ENCODE assay signal across 3 cellular contexts in the genomic region with DNA sequence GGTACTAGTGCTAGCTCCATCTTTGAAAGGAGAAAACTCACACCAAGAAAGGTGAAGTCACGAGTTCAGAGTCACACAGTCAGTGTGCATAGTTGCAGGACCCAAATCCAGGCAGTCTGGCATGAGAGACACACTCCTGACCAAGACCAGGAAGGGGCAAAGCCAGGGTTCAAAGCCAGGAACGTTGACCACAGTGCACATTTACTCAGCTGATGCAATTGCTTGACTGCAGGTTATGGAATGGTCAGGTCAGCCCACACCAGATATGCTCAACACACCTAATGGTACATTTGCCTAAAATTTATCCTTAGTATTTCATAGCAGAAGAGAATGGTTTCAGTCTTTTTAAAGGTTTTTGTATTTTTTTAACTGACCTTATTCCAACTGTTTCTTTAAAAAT.
TF ChIP-seq lines count a peak whose summit lies in the region.

No MANE protein-coding gene starts in this region.

TF ChIP-seq in GM23338, 12 proteins besides CTCF, POLR2A, EP300 and RAD21 (continues in another document):
- TF ChIP-seq ZNF114 (CRISPR knock-in tag; IDR thresholded peaks at IDR 0.05): no peak
- TF ChIP-seq, protein P1, sequence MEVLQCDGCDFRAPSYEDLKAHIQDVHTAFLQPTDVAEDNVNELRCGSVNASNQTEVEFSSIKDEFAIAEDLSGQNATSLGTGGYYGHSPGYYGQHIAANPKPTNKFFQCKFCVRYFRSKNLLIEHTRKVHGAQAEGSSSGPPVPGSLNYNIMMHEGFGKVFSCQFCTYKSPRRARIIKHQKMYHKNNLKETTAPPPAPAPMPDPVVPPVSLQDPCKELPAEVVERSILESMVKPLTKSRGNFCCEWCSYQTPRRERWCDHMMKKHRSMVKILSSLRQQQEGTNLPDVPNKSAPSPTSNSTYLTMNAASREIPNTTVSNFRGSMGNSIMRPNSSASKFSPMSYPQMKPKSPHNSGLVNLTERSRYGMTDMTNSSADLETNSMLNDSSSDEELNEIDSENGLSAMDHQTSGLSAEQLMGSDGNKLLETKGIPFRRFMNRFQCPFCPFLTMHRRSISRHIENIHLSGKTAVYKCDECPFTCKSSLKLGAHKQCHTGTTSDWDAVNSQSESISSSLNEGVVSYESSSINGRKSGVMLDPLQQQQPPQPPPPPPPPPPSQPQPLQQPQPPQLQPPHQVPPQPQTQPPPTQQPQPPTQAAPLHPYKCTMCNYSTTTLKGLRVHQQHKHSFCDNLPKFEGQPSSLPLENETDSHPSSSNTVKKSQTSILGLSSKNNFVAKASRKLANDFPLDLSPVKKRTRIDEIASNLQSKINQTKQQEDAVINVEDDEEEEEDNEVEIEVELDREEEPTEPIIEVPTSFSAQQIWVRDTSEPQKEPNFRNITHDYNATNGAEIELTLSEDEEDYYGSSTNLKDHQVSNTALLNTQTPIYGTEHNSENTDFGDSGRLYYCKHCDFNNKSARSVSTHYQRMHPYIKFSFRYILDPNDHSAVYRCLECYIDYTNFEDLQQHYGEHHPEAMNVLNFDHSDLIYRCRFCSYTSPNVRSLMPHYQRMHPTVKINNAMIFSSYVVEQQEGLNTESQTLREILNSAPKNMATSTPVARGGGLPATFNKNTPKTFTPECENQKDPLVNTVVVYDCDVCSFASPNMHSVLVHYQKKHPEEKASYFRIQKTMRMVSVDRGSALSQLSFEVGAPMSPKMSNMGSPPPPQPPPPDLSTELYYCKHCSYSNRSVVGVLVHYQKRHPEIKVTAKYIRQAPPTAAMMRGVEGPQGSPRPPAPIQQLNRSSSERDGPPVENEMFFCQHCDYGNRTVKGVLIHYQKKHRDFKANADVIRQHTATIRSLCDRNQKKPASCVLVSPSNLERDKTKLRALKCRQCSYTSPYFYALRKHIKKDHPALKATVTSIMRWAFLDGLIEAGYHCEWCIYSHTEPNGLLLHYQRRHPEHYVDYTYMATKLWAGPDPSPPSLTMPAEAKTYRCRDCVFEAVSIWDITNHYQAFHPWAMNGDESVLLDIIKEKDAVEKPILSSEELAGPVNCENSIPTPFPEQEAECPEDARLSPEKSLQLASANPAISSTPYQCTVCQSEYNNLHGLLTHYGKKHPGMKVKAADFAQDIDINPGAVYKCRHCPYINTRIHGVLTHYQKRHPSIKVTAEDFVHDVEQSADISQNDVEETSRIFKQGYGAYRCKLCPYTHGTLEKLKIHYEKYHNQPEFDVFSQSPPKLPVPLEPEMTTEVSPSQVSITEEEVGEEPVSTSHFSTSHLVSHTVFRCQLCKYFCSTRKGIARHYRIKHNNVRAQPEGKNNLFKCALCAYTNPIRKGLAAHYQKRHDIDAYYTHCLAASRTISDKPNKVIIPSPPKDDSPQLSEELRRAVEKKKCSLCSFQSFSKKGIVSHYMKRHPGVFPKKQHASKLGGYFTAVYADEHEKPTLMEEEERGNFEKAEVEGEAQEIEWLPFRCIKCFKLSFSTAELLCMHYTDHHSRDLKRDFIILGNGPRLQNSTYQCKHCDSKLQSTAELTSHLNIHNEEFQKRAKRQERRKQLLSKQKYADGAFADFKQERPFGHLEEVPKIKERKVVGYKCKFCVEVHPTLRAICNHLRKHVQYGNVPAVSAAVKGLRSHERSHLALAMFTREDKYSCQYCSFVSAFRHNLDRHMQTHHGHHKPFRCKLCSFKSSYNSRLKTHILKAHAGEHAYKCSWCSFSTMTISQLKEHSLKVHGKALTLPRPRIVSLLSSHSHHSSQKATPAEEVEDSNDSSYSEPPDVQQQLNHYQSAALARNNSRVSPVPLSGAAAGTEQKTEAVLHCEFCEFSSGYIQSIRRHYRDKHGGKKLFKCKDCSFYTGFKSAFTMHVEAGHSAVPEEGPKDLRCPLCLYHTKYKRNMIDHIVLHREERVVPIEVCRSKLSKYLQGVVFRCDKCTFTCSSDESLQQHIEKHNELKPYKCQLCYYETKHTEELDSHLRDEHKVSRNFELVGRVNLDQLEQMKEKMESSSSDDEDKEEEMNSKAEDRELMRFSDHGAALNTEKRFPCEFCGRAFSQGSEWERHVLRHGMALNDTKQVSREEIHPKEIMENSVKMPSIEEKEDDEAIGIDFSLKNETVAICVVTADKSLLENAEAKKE (CRISPR knock-in tag; IDR thresholded peaks at IDR 0.05): no peak
- no peak for TF ChIP-seq NANOG (IDR thresholded peaks at IDR 0.05; ENCODE audit: borderline replicate concordance)
- no peak for TF ChIP-seq CREB1 (CRISPR knock-in tag; IDR thresholded peaks at IDR 0.05; ENCODE audit: low read depth)
- no peak for TF ChIP-seq STAT1 (IDR thresholded peaks at IDR 0.05; ENCODE audit: unreplicated experiment)
- no peak for TF ChIP-seq JUNB (IDR thresholded peaks at IDR 0.05; ENCODE audit: unreplicated experiment)
- no peak for TF ChIP-seq EZH2 (IDR thresholded peaks at IDR 0.05; ENCODE audit: low read depth, unreplicated experiment)
- no peak for TF ChIP-seq EZH2phosphoT487 (IDR thresholded peaks at IDR 0.05; ENCODE audit: unreplicated experiment)

TF ChIP-seq in WTC11, 78 proteins besides CTCF, POLR2A, EP300 and RAD21:
- TF ChIP-seq, protein P2, sequence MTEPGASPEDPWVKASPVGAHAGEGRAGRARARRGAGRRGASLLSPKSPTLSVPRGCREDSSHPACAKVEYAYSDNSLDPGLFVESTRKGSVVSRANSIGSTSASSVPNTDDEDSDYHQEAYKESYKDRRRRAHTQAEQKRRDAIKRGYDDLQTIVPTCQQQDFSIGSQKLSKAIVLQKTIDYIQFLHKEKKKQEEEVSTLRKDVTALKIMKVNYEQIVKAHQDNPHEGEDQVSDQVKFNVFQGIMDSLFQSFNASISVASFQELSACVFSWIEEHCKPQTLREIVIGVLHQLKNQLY (CRISPR knock-in tag; IDR thresholded peaks at IDR 0.05): no peak
- TF ChIP-seq GABPB1 (CRISPR knock-in tag; IDR thresholded peaks at IDR 0.05): peak; percentile 94

TF ChIP-seq in HepG2, 621 proteins besides CTCF, POLR2A, EP300 and RAD21 (continues in another document):
- TF ChIP-seq, protein P3, sequence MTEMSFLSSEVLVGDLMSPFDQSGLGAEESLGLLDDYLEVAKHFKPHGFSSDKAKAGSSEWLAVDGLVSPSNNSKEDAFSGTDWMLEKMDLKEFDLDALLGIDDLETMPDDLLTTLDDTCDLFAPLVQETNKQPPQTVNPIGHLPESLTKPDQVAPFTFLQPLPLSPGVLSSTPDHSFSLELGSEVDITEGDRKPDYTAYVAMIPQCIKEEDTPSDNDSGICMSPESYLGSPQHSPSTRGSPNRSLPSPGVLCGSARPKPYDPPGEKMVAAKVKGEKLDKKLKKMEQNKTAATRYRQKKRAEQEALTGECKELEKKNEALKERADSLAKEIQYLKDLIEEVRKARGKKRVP (CRISPR knock-in tag; IDR thresholded peaks at IDR 0.05): peak in 1 of 2 experiments; percentile 94; a peak in 2 of 4 replicates
- TF ChIP-seq, protein P4, sequence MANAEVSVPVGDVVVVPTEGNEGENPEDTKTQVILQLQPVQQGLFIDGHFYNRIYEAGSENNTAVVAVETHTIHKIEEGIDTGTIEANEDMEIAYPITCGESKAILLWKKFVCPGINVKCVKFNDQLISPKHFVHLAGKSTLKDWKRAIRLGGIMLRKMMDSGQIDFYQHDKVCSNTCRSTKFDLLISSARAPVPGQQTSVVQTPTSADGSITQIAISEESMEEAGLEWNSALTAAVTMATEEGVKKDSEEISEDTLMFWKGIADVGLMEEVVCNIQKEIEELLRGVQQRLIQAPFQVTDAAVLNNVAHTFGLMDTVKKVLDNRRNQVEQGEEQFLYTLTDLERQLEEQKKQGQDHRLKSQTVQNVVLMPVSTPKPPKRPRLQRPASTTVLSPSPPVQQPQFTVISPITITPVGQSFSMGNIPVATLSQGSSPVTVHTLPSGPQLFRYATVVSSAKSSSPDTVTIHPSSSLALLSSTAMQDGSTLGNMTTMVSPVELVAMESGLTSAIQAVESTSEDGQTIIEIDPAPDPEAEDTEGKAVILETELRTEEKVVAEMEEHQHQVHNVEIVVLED (CRISPR knock-in tag; IDR thresholded peaks at IDR 0.05; ENCODE audit: borderline replicate concordance): no peak
- TF ChIP-seq KAT8 (CRISPR knock-in tag; IDR thresholded peaks at IDR 0.05) (no peak), MTF2 (CRISPR knock-in tag; IDR thresholded peaks at IDR 0.05; ENCODE audit: borderline replicate concordance) (no peak), CEBPG (CRISPR knock-in tag; IDR thresholded peaks at IDR 0.05) (peak; percentile 87), ZBTB7A (CRISPR knock-in tag; IDR thresholded peaks at IDR 0.05) (no peak), ARHGAP35 (CRISPR knock-in tag; IDR thresholded peaks at IDR 0.05; ENCODE audit: borderline replicate concordance) (no peak), NFYB (CRISPR knock-in tag; IDR thresholded peaks at IDR 0.05) (no peak), SOX6 (IDR thresholded peaks at IDR 0.05) (no peak), SOX6 (CRISPR knock-in tag; IDR thresholded peaks at IDR 0.05) (peak; percentile 34; the same call in 1 of the 2 replicates), ZNF777 (CRISPR knock-in tag; IDR thresholded peaks at IDR 0.05) (no peak), ZFYVE20 (CRISPR knock-in tag; IDR thresholded peaks at IDR 0.05; ENCODE audit: borderline replicate concordance, low read depth) (no peak), ARNT (IDR thresholded peaks at IDR 0.05) (no peak), ZNF747 (CRISPR knock-in tag; IDR thresholded peaks at IDR 0.05; ENCODE audit: borderline replicate concordance) (no peak), SALL1 (CRISPR knock-in tag; IDR thresholded peaks at IDR 0.05) (peak; percentile 45; the same call in 1 of the 2 replicates), ZNF274 (CRISPR knock-in tag; IDR thresholded peaks at IDR 0.05) (no peak), ZNF282 (IDR thresholded peaks at IDR 0.05; ENCODE audit: partially characterized antibody) (no peak), KMT2A (CRISPR knock-in tag; IDR thresholded peaks at IDR 0.05) (no peak), ATF7 (IDR thresholded peaks at IDR 0.05) (no peak), ATF7 (CRISPR knock-in tag; IDR thresholded peaks at IDR 0.05) (no peak), NPAS2 (CRISPR knock-in tag; IDR thresholded peaks at IDR 0.05; ENCODE audit: borderline replicate concordance) (no peak), RELA (CRISPR knock-in tag; IDR thresholded peaks at IDR 0.05) (no peak), ZNF746 (CRISPR knock-in tag; IDR thresholded peaks at IDR 0.05) (no peak), ZNF543 (CRISPR knock-in tag; IDR thresholded peaks at IDR 0.05) (no peak), ZBTB3 (CRISPR knock-in tag; IDR thresholded peaks at IDR 0.05; ENCODE audit: borderline replicate concordance, low read depth) (no peak), ELF4 (CRISPR knock-in tag; IDR thresholded peaks at IDR 0.05; ENCODE audit: borderline replicate concordance) (no peak), ZNF605 (CRISPR knock-in tag; IDR thresholded peaks at IDR 0.05) (no peak), HNF4A (CRISPR knock-in tag; IDR thresholded peaks at IDR 0.05) (peak; percentile 67), ZNF761 (CRISPR knock-in tag; conservative IDR thresholded peaks at IDR 0.05) (no peak), ZNF614 (CRISPR knock-in tag; IDR thresholded peaks at IDR 0.05; ENCODE audit: borderline replicate concordance) (no peak), HOXD1 (CRISPR knock-in tag; IDR thresholded peaks at IDR 0.05) (no peak), MEIS2 (CRISPR knock-in tag; IDR thresholded peaks at IDR 0.05) (no peak)
- TF ChIP-seq, protein P5, sequence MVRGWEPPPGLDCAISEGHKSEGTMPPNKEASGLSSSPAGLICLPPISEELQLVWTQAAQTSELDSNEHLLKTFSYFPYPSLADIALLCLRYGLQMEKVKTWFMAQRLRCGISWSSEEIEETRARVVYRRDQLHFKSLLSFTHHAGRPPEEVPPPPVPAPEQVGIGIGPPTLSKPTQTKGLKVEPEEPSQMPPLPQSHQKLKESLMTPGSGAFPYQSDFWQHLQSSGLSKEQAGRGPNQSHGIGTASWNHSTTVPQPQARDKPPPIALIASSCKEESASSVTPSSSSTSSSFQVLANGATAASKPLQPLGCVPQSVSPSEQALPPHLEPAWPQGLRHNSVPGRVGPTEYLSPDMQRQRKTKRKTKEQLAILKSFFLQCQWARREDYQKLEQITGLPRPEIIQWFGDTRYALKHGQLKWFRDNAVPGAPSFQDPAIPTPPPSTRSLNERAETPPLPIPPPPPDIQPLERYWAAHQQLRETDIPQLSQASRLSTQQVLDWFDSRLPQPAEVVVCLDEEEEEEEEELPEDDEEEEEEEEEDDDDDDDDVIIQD (CRISPR knock-in tag; IDR thresholded peaks at IDR 0.05; ENCODE audit: low read depth): no peak
- TF ChIP-seq, protein P6, sequence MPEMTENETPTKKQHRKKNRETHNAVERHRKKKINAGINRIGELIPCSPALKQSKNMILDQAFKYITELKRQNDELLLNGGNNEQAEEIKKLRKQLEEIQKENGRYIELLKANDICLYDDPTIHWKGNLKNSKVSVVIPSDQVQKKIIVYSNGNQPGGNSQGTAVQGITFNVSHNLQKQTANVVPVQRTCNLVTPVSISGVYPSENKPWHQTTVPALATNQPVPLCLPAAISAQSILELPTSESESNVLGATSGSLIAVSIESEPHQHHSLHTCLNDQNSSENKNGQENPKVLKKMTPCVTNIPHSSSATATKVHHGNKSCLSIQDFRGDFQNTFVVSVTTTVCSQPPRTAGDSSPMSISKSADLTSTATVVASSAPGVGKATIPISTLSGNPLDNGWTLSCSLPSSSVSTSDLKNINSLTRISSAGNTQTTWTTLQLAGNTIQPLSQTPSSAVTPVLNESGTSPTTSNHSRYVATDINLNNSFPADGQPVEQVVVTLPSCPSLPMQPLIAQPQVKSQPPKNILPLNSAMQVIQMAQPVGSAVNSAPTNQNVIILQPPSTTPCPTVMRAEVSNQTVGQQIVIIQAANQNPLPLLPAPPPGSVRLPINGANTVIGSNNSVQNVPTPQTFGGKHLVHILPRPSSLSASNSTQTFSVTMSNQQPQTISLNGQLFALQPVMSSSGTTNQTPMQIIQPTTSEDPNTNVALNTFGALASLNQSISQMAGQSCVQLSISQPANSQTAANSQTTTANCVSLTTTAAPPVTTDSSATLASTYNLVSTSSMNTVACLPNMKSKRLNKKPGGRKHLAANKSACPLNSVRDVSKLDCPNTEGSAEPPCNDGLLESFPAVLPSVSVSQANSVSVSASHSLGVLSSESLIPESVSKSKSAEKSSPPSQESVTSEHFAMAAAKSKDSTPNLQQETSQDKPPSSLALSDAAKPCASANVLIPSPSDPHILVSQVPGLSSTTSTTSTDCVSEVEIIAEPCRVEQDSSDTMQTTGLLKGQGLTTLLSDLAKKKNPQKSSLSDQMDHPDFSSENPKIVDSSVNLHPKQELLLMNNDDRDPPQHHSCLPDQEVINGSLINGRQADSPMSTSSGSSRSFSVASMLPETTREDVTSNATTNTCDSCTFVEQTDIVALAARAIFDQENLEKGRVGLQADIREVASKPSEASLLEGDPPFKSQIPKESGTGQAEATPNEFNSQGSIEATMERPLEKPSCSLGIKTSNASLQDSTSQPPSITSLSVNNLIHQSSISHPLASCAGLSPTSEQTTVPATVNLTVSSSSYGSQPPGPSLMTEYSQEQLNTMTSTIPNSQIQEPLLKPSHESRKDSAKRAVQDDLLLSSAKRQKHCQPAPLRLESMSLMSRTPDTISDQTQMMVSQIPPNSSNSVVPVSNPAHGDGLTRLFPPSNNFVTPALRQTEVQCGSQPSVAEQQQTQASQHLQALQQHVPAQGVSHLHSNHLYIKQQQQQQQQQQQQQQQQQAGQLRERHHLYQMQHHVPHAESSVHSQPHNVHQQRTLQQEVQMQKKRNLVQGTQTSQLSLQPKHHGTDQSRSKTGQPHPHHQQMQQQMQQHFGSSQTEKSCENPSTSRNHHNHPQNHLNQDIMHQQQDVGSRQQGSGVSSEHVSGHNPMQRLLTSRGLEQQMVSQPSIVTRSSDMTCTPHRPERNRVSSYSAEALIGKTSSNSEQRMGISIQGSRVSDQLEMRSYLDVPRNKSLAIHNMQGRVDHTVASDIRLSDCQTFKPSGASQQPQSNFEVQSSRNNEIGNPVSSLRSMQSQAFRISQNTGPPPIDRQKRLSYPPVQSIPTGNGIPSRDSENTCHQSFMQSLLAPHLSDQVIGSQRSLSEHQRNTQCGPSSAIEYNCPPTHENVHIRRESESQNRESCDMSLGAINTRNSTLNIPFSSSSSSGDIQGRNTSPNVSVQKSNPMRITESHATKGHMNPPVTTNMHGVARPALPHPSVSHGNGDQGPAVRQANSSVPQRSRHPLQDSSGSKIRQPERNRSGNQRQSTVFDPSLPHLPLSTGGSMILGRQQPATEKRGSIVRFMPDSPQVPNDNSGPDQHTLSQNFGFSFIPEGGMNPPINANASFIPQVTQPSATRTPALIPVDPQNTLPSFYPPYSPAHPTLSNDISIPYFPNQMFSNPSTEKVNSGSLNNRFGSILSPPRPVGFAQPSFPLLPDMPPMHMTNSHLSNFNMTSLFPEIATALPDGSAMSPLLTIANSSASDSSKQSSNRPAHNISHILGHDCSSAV (CRISPR knock-in tag; IDR thresholded peaks at IDR 0.05; ENCODE audit: borderline replicate concordance): no peak
